In genomic region chr6:142891454-142891853, GRCh38 we compare ENCODE assay signal across 16 cellular contexts. TPM values are rescaled to one million over a fixed set of nuclear protein-coding genes. Genes with fewer than 3 reads are reported as not detected.
DNase-seq lines count a peak whose midpoint lies in the region; ATAC-seq lines count a peak whose summit lies in the region.
"Had no signal": no experiment of that assay in that cellular context is flagged by ENCODE, and none has a peak within 500 bp of the region (broad histone marks: within the 10 kb centered on the region; RNA-seq: fewer than 3 reads in every experiment).

No MANE protein-coding gene starts in this region.

- no peaks in the 10 kb centered on the region for H3K9me3 ChIP-seq in CD4-positive, CD25-positive, alpha-beta regulatory T cell (ENCODE audit: control insufficient read depth in 2 of 2, low read length in 2 of 2)
- H3K9me3 ChIP-seq: Caco-2 had no signal

- peak; percentile 31 for ATAC-seq in activated CD4-positive, alpha-beta T cell treated with anti-CD3 and anti-CD28 coated beads for 36 hours
- peak in 1 of 2 donors; percentile 25 for ATAC-seq in CD4-positive, CD25-positive, alpha-beta regulatory T cell (ENCODE audit: low read depth in 2 of 2)
- ATAC-seq in activated T-helper 17 cell treated with anti-CD3 and anti-CD28 coated beads, Interleukin-2, amount 50 U/mL, for 72 hours (replicated peaks) = peak; percentile 54
- ATAC-seq in naive thymus-derived CD8-positive, alpha-beta T cell = no peak
- no peak for ATAC-seq in HG03442 (IDR thresholded peaks at IDR 0.05; ENCODE audit: unreplicated experiment)

- no peaks in the 10 kb centered on the region for H3K27me3 Mint-ChIP-seq in activated CD4-positive, alpha-beta T cell treated with anti-CD3 and anti-CD28 coated beads for 36 hours
- no peaks in the 10 kb centered on the region for H3K27me3 Mint-ChIP-seq in activated CD4-positive, alpha-beta T cell treated with anti-CD3 and anti-CD28 coated beads, Interleukin-2, amount 10 ng/mL, durations not matched to agents 24 days and 14 days
- H3K27me3 Mint-ChIP-seq in CD4-positive, CD25-positive, alpha-beta regulatory T cell = no peaks in the 10 kb centered on the region
- no peaks in the 10 kb centered on the region for H3K27me3 Mint-ChIP-seq in activated T-helper 17 cell treated with anti-CD3 and anti-CD28 coated beads, Interleukin-2, amount 50 U/mL, for 72 hours
- H3K27me3 Mint-ChIP-seq in naive thymus-derived CD8-positive, alpha-beta T cell = no peaks in the 10 kb centered on the region

- H3K36me3 ChIP-seq in CD4-positive, CD25-positive, alpha-beta regulatory T cell (ENCODE audit: control insufficient read depth, insufficient read depth, low read length) = peaks cover 4% of the 10 kb centered on the region

- CTCF ChIA-PET in activated CD4-positive, alpha-beta T cell treated with anti-CD3 and anti-CD28 coated beads for 36 hours (lab: Charles Lee) = interaction anchor here (0.9 kb wide), 1 partner anchor 9 kb away, joined by 5 read pairs; no protein-coding TSS in a partner anchor

- no peaks in the 10 kb centered on the region for H3K27me3 ChIP-seq in CD4-positive, CD25-positive, alpha-beta regulatory T cell (ENCODE audit: control insufficient read depth, insufficient read depth, low read length)

- intact Hi-C loops in activated CD4-positive, alpha-beta T cell treated with anti-CD3 and anti-CD28 coated beads for 36 hours (cut with DNase I, micrococcal nuclease) = no loop called here
- intact Hi-C loops in activated CD4-positive, alpha-beta T cell treated with anti-CD3 and anti-CD28 coated beads, Interleukin-2, amount 10 ng/mL, durations not matched to agents 24 days and 14 days (cut with micrococcal nuclease) = no loop called here

- no peak for DNase-seq in activated CD4-positive, alpha-beta T cell treated with anti-CD3 and anti-CD28 coated beads for 36 hours
- no peak for DNase-seq in activated CD4-positive, alpha-beta T cell treated with anti-CD3 and anti-CD28 coated beads, Interleukin-2, amount 10 ng/mL, durations not matched to agents 24 days and 14 days
- no peak for DNase-seq in CD4-positive, CD25-positive, alpha-beta regulatory T cell
- no peak for DNase-seq in naive thymus-derived CD8-positive, alpha-beta T cell
- no peak for DNase-seq in NCI-H2227 (lab: John Stamatoyannopoulos, UW; ENCODE audit: unreplicated experiment)
- no peak for DNase-seq in NCI-H446 (lab: John Stamatoyannopoulos, UW)
- DNase-seq: Caco-2, DMS53, HFFc6, NCI-H187 treated with DMSO at 0.1 percent for 48 hours, NCI-H510A, NCI-H82, SHP77 treated with DMSO at 0.1 percent for 48 hours had no signal

- peaks cover 4% of the 10 kb centered on the region for H3K9me3 Mint-ChIP-seq in activated CD4-positive, alpha-beta T cell treated with anti-CD3 and anti-CD28 coated beads for 36 hours (ENCODE audit: low read depth)
- peaks cover 7% of the 10 kb centered on the region for H3K9me3 Mint-ChIP-seq in activated CD4-positive, alpha-beta T cell treated with anti-CD3 and anti-CD28 coated beads, Interleukin-2, amount 10 ng/mL, durations not matched to agents 24 days and 14 days
- H3K9me3 Mint-ChIP-seq in CD4-positive, CD25-positive, alpha-beta regulatory T cell = peaks cover 0 to 2% (median 0%) of the 10 kb centered on the region in 7 donors
- H3K9me3 Mint-ChIP-seq in activated T-helper 17 cell treated with anti-CD3 and anti-CD28 coated beads, Interleukin-2, amount 50 U/mL, for 72 hours = no peaks in the 10 kb centered on the region
- H3K9me3 Mint-ChIP-seq in naive thymus-derived CD8-positive, alpha-beta T cell = no peaks in the 10 kb centered on the region
- H3K9me3 Mint-ChIP-seq: HFFc6 had no signal

- H3K4me1 Mint-ChIP-seq in activated CD4-positive, alpha-beta T cell treated with anti-CD3 and anti-CD28 coated beads for 36 hours = peaks cover 81% of the 10 kb centered on the region
- peaks cover 37% of the 10 kb centered on the region for H3K4me1 Mint-ChIP-seq in activated CD4-positive, alpha-beta T cell treated with anti-CD3 and anti-CD28 coated beads, Interleukin-2, amount 10 ng/mL, durations not matched to agents 24 days and 14 days
- H3K4me1 Mint-ChIP-seq in CD4-positive, CD25-positive, alpha-beta regulatory T cell = peaks cover 34 to 83% (median 80%) of the 10 kb centered on the region in 4 donors
- peaks cover 41% of the 10 kb centered on the region for H3K4me1 Mint-ChIP-seq in activated T-helper 17 cell treated with anti-CD3 and anti-CD28 coated beads, Interleukin-2, amount 50 U/mL, for 72 hours
- H3K4me1 Mint-ChIP-seq in naive thymus-derived CD8-positive, alpha-beta T cell = peaks cover 33 to 84% (median 78%) of the 10 kb centered on the region in 4 donors

- peaks cover 38% of the 10 kb centered on the region for H3K36me3 Mint-ChIP-seq in activated CD4-positive, alpha-beta T cell treated with anti-CD3 and anti-CD28 coated beads for 36 hours (ENCODE audit: low read depth)
- H3K36me3 Mint-ChIP-seq in activated CD4-positive, alpha-beta T cell treated with anti-CD3 and anti-CD28 coated beads, Interleukin-2, amount 10 ng/mL, durations not matched to agents 24 days and 14 days (ENCODE audit: low read depth) = peaks cover 21% of the 10 kb centered on the region
- H3K36me3 Mint-ChIP-seq in CD4-positive, CD25-positive, alpha-beta regulatory T cell = peaks cover 10% of the 10 kb centered on the region
- peaks cover 39% of the 10 kb centered on the region for H3K36me3 Mint-ChIP-seq in activated T-helper 17 cell treated with anti-CD3 and anti-CD28 coated beads, Interleukin-2, amount 50 U/mL, for 72 hours (ENCODE audit: low read depth)
- peaks cover 0 to 14% (median 12%) of the 10 kb centered on the region in 3 donors for H3K36me3 Mint-ChIP-seq in naive thymus-derived CD8-positive, alpha-beta T cell

- no peak overlapping the region for H3K4me3 Mint-ChIP-seq in activated CD4-positive, alpha-beta T cell treated with anti-CD3 and anti-CD28 coated beads for 36 hours
- no peak overlapping the region for H3K4me3 Mint-ChIP-seq in activated CD4-positive, alpha-beta T cell treated with anti-CD3 and anti-CD28 coated beads, Interleukin-2, amount 10 ng/mL, durations not matched to agents 24 days and 14 days
- peak overlapping the region in 1 of 4 donors; percentile 29 for H3K4me3 Mint-ChIP-seq in CD4-positive, CD25-positive, alpha-beta regulatory T cell
- H3K4me3 Mint-ChIP-seq in activated T-helper 17 cell treated with anti-CD3 and anti-CD28 coated beads, Interleukin-2, amount 50 U/mL, for 72 hours = peak overlapping the region; percentile 51
- H3K4me3 Mint-ChIP-seq in naive thymus-derived CD8-positive, alpha-beta T cell = peak overlapping the region in 1 of 10 donors; percentile 23
- H3K4me3 Mint-ChIP-seq: HFFc6 had no signal

- no peak overlapping the region for H3K27ac ChIP-seq in CD4-positive, CD25-positive, alpha-beta regulatory T cell (ENCODE audit: insufficient read depth, low read length, poor library complexity, severe bottlenecking)
- H3K27ac ChIP-seq: 22Rv1 had no signal

- POLR2A ChIA-PET in activated CD4-positive, alpha-beta T cell treated with anti-CD3 and anti-CD28 coated beads for 36 hours (lab: Charles Lee) = no interaction called here
- POLR2A ChIA-PET in naive thymus-derived CD8-positive, alpha-beta T cell (lab: Charles Lee) = no interaction called here

- H3K27ac Mint-ChIP-seq in activated CD4-positive, alpha-beta T cell treated with anti-CD3 and anti-CD28 coated beads for 36 hours = no peak overlapping the region
- no peak overlapping the region for H3K27ac Mint-ChIP-seq in activated CD4-positive, alpha-beta T cell treated with anti-CD3 and anti-CD28 coated beads, Interleukin-2, amount 10 ng/mL, durations not matched to agents 24 days and 14 days
- H3K27ac Mint-ChIP-seq in CD4-positive, CD25-positive, alpha-beta regulatory T cell = peak overlapping the region; percentile 51 to 80 (median 58)
- peak overlapping the region; percentile 62 for H3K27ac Mint-ChIP-seq in activated T-helper 17 cell treated with anti-CD3 and anti-CD28 coated beads, Interleukin-2, amount 50 U/mL, for 72 hours
- peak overlapping the region in 9 of 10 donors; percentile 14 to 90 (median 68) for H3K27ac Mint-ChIP-seq in naive thymus-derived CD8-positive, alpha-beta T cell
- H3K27ac Mint-ChIP-seq: HFFc6 had no signal

- H3K4me3 ChIP-seq in CD4-positive, CD25-positive, alpha-beta regulatory T cell (ENCODE audit: low read depth, low read length) = peak overlapping the region; percentile 7

- H3K4me1 ChIP-seq in CD4-positive, CD25-positive, alpha-beta regulatory T cell (ENCODE audit: control insufficient read depth, insufficient read depth, low read length, poor library complexity, severe bottlenecking) = peaks cover 46% of the 10 kb centered on the region

RNA-seq across cellular contexts. Expression of gene HIVEP2, which starts 53.5 kb away (rescaled TPM):
- 10 to 100 TPM; 30.7 to 33.6 TPM for total RNA-seq in activated CD4-positive, alpha-beta T cell treated with anti-CD3 and anti-CD28 coated beads for 36 hours
- 27.1 and 28.0 TPM in 2 replicates for total RNA-seq in activated CD4-positive, alpha-beta T cell treated with anti-CD3 and anti-CD28 coated beads, Interleukin-2, amount 10 ng/mL, durations not matched to agents 24 days and 14 days
- 76.7 TPM for total RNA-seq in CD4-positive, CD25-positive, alpha-beta regulatory T cell
- 10 to 100 TPM in 3 of 4 donors, 1 to 10 TPM in 1; 9.7 to 12.5 (median 11.8) TPM for polyA plus RNA-seq in CD4-positive, CD25-positive, alpha-beta regulatory T cell
- total RNA-seq in activated T-helper 17 cell treated with anti-CD3 and anti-CD28 coated beads, Interleukin-2, amount 50 U/mL, for 72 hours = 10 to 100 TPM; 33.0 to 53.5 TPM
- 10 to 100 TPM; 84.8 to 99.2 TPM for total RNA-seq in naive thymus-derived CD8-positive, alpha-beta T cell
- polyA plus RNA-seq in naive thymus-derived CD8-positive, alpha-beta T cell = 10 to 100 TPM in 2 of 3 donors, 1 to 10 TPM in 1; 6.5 to 17.1 (median 12.5) TPM

Comparison
In these comparisons a context has a peak if more than half of its experiments do, and no peak if none do; other contexts are left out.
1. ATAC-seq: peak in activated CD4-positive, alpha-beta T cell treated with anti-CD3 and anti-CD28 coated beads for 36 hours (single experiment) and activated T-helper 17 cell treated with anti-CD3 and anti-CD28 coated beads, Interleukin-2, amount 50 U/mL, for 72 hours (single experiment); none in naive thymus-derived CD8-positive, alpha-beta T cell (0 of 2) and HG03442 (single experiment).
2. H3K27ac Mint-ChIP-seq: peak in CD4-positive, CD25-positive, alpha-beta regulatory T cell (3 of 3), activated T-helper 17 cell treated with anti-CD3 and anti-CD28 coated beads, Interleukin-2, amount 50 U/mL, for 72 hours (single experiment) and naive thymus-derived CD8-positive, alpha-beta T cell (9 of 10); none in activated CD4-positive, alpha-beta T cell treated with anti-CD3 and anti-CD28 coated beads for 36 hours (single experiment) and activated CD4-positive, alpha-beta T cell treated with anti-CD3 and anti-CD28 coated beads, Interleukin-2, amount 10 ng/mL, durations not matched to agents 24 days and 14 days (single experiment).